Comparison of ENCODE assay signal across 10 cellular contexts in genomic region chr16:86578499-86579267, GRCh38. TPM values are rescaled to one million over a fixed set of nuclear protein-coding genes. Genes with fewer than 3 reads are reported as not detected.
DNase-seq lines count a peak whose midpoint lies in the region; ATAC-seq and TF ChIP-seq lines count a peak whose summit lies in the region.
"Had no signal": no experiment of that assay in that cellular context is flagged by ENCODE, and none has a peak within 500 bp of the region (broad histone marks: within the 10 kb centered on the region; RNA-seq: fewer than 3 reads in every experiment).

FOXL1 (plus strand) TSS chr16:86578549; CDS start chr16:86578724, 175 bp downstream.

- H3K4me3 ChIP-seq in WI38 (ENCODE audit: low read depth, low read length), result peak within 1 kb of the TSS; percentile 95
- no peak within 1 kb of the TSS for H3K4me3 ChIP-seq in MG63

- no peak for ATAC-seq in naive thymus-derived CD8-positive, alpha-beta T cell

- H3K27ac Mint-ChIP-seq in Calu3 (ENCODE audit: unreplicated experiment) (peak within 1 kb of the TSS; percentile 88), glutamatergic neuron (ENCODE audit: unreplicated experiment) (no peak within 1 kb of the TSS), osteocyte (ENCODE audit: unreplicated experiment) (peak within 1 kb of the TSS; percentile 100)
- H3K27ac Mint-ChIP-seq in naive thymus-derived CD8-positive, alpha-beta T cell, result peak within 1 kb of the TSS in 1 of 10 donors; percentile 1
- H3K27ac Mint-ChIP-seq: memory B cell had no signal

- DNase-seq in Calu3, result peak; percentile 75
- peak; percentile 76 for DNase-seq in glutamatergic neuron
- no peak for DNase-seq in osteocyte (ENCODE audit: extremely low spot score, unreplicated experiment)
- DNase-seq in SW480 (ENCODE audit: low spot score), result no peak
- no peak for DNase-seq in MG63
- no peak for DNase-seq in DMS114 treated with DMSO at 0.1 percent for 48 hours (lab: John Stamatoyannopoulos, UW; ENCODE audit: unreplicated experiment)
- DNase-seq in naive thymus-derived CD8-positive, alpha-beta T cell, result no peak
- DNase-seq: activated T-cell treated with anti-CD3 and anti-CD28 coated beads, Interleukin-2, amount 50 U/mL, for 4 hours had no signal

- H3K4me3 Mint-ChIP-seq in Calu3 (ENCODE audit: low read depth, unreplicated experiment) (peak within 1 kb of the TSS; percentile 76), glutamatergic neuron (ENCODE audit: unreplicated experiment) (peak within 1 kb of the TSS; percentile 82), osteocyte (ENCODE audit: unreplicated experiment) (peak within 1 kb of the TSS; percentile 98)
- peak within 1 kb of the TSS in 2 of 10 donors; percentile 28 to 59 for H3K4me3 Mint-ChIP-seq in naive thymus-derived CD8-positive, alpha-beta T cell
- H3K4me3 Mint-ChIP-seq: memory B cell had no signal

- H3K27me3 ChIP-seq in MG63, result no peaks in the 10 kb centered on the region

- no peaks in the 10 kb centered on the region for H3K9me3 ChIP-seq in MG63

- no peaks in the 10 kb centered on the region for H3K9me3 Mint-ChIP-seq in Calu3 (ENCODE audit: low read depth, unreplicated experiment)
- peaks cover 6% of the 10 kb centered on the region for H3K9me3 Mint-ChIP-seq in glutamatergic neuron (ENCODE audit: unreplicated experiment)
- no peaks in the 10 kb centered on the region for H3K9me3 Mint-ChIP-seq in osteocyte (ENCODE audit: unreplicated experiment)
- H3K9me3 Mint-ChIP-seq in naive thymus-derived CD8-positive, alpha-beta T cell, result no peaks in the 10 kb centered on the region
- H3K9me3 Mint-ChIP-seq: activated T-cell treated with anti-CD3 and anti-CD28 coated beads, Interleukin-2, amount 50 U/mL, for 4 hours; memory B cell had no signal

- peaks cover 17% of the 10 kb centered on the region for H3K36me3 ChIP-seq in MG63

- POLR2A ChIA-PET in naive thymus-derived CD8-positive, alpha-beta T cell (lab: Charles Lee), result no interaction called here

- TF ChIP-seq CTCF in Calu3 (IDR thresholded peaks at IDR 0.05; ENCODE audit: unreplicated experiment) (no peak), WI38 (IDR thresholded peaks at IDR 0.05; ENCODE audit: low read depth, low read length) (no peak), glutamatergic neuron (IDR thresholded peaks at IDR 0.05; ENCODE audit: partially characterized antibody, unreplicated experiment) (no peak), osteocyte (IDR thresholded peaks at IDR 0.05) (no peak)

- peaks cover 60% of the 10 kb centered on the region for H3K4me1 Mint-ChIP-seq in Calu3 (ENCODE audit: low read depth, unreplicated experiment)
- peaks cover 11% of the 10 kb centered on the region for H3K4me1 Mint-ChIP-seq in glutamatergic neuron (ENCODE audit: low read depth, unreplicated experiment)
- peaks cover 80% of the 10 kb centered on the region for H3K4me1 Mint-ChIP-seq in osteocyte (ENCODE audit: unreplicated experiment)
- peaks cover 10 to 14% (median 12%) of the 10 kb centered on the region in 4 donors for H3K4me1 Mint-ChIP-seq in naive thymus-derived CD8-positive, alpha-beta T cell

- TSS peak; percentile 53 for BruUV-seq in Calu3 (replicated peaks; lab: Mats Ljungman, UMichigan)

- intact Hi-C loops in Calu3 (cut with micrococcal nuclease; ENCODE audit: unreplicated experiment), result loop anchor here (5.0 kb wide), 1 partner anchor 299 kb away; no protein-coding TSS in a partner anchor

- H3K27me3 Mint-ChIP-seq in Calu3 (ENCODE audit: unreplicated experiment), result no peaks in the 10 kb centered on the region
- peaks cover 34% of the 10 kb centered on the region for H3K27me3 Mint-ChIP-seq in glutamatergic neuron (ENCODE audit: unreplicated experiment)
- no peaks in the 10 kb centered on the region for H3K27me3 Mint-ChIP-seq in osteocyte (ENCODE audit: unreplicated experiment)
- H3K27me3 Mint-ChIP-seq in naive thymus-derived CD8-positive, alpha-beta T cell, result peaks cover 24 to 84% (median 60%) of the 10 kb centered on the region in 5 donors

- H3K36me3 Mint-ChIP-seq in Calu3 (ENCODE audit: insufficient read depth, unreplicated experiment), result peaks cover 61% of the 10 kb centered on the region
- no peaks in the 10 kb centered on the region for H3K36me3 Mint-ChIP-seq in glutamatergic neuron (ENCODE audit: unreplicated experiment)
- H3K36me3 Mint-ChIP-seq in osteocyte (ENCODE audit: unreplicated experiment), result peaks cover 21% of the 10 kb centered on the region
- H3K36me3 Mint-ChIP-seq in naive thymus-derived CD8-positive, alpha-beta T cell, result peaks cover 0 to 2% (median 0%) of the 10 kb centered on the region in 3 donors
- H3K36me3 Mint-ChIP-seq: memory B cell had no signal

- CTCF ChIA-PET in Calu3 (lab: Charles Lee), result interaction anchor here (1.3 to 3.1 kb wide), 2 partner anchors 12 to 295 kb away, joined by 3 to 11 read pairs; no protein-coding TSS in a partner anchor

RNA-seq across cellular contexts. Expression of gene FOXL1, which starts in this region (rescaled TPM):
- total RNA-seq in Calu3 (2022) (13.3 and 14.5 TPM in 2 replicates), glutamatergic neuron (ENCODE audit: unreplicated experiment) (not detected), osteocyte (6.4 and 9.3 TPM in 2 replicates)
- total RNA-seq in MG63 (2014; rRNA removed; shearing (Covaris generic); ENCODE audit: low replicate concordance), result not detected in 2 replicates
- total RNA-seq in naive thymus-derived CD8-positive, alpha-beta T cell, result not detected
- polyA plus RNA-seq in naive thymus-derived CD8-positive, alpha-beta T cell, result not detected
- total RNA-seq: activated T-cell treated with anti-CD3 and anti-CD28 coated beads, Interleukin-2, amount 50 U/mL, for 4 hours had no signal

Comparison
In these comparisons a context has a peak if more than half of its experiments do, and no peak if none do; other contexts are left out.
1. Peak in DNase-seq in glutamatergic neuron; RNA of the gene not detected or under 1 TPM.